In genomic region chr10:97456034-97456685, GRCh38 we compare ENCODE assay signal across 1 cellular context.
TF ChIP-seq lines count a peak whose summit lies in the region.

No MANE protein-coding gene starts in this region.

TF ChIP-seq in K562, 482 proteins besides CTCF, POLR2A, EP300 and RAD21:
- no peak for TF ChIP-seq ZNF354B (CRISPR knock-in tag; IDR thresholded peaks at IDR 0.05)
- TF ChIP-seq IRF1 (CRISPR knock-in tag; IDR thresholded peaks at IDR 0.05; ENCODE audit: borderline replicate concordance): no peak
- TF ChIP-seq PTTG1 (tag; IDR thresholded peaks at IDR 0.05; ENCODE audit: low read depth): no peak
- no peak for TF ChIP-seq SNRNP70 (optimal IDR thresholded peaks at IDR 0.05; ENCODE audit: low read depth, low read length)
- TF ChIP-seq ERF (CRISPR knock-in tag; IDR thresholded peaks at IDR 0.05): no peak
- TF ChIP-seq CREB3 (tag; conservative IDR thresholded peaks at IDR 0.05; ENCODE audit: low read depth): no peak
- no peak for TF ChIP-seq CGGBP1 (CRISPR knock-in tag; IDR thresholded peaks at IDR 0.05)
- TF ChIP-seq SUPT5H (IDR thresholded peaks at IDR 0.05): no peak; the same call in 1 of the 2 replicates
